18 cellular contexts compared by ENCODE assay signal in genomic region chr2:158025263-158025996, GRCh38.
DNase-seq lines count a peak whose midpoint lies in the region; ATAC-seq, FAIRE-seq and TF ChIP-seq lines count a peak whose summit lies in the region.
"Had no signal": no experiment of that assay in that cellular context is flagged by ENCODE, and none has a peak within 500 bp of the region (broad histone marks: within the 10 kb centered on the region; RNA-seq: fewer than 3 reads in every experiment).

No MANE protein-coding gene starts in this region.

- no peak overlapping the region for H2AK5ac ChIP-seq in mesenchymal stem cell (ENCODE audit: low read length, severe bottlenecking)

- H3K4me2 ChIP-seq in mesenchymal stem cell (ENCODE audit: low read length, poor library complexity, severe bottlenecking): no peak overlapping the region

- FAIRE-seq in bronchial epithelial cell (lab: Jason Lieb, UNC): peak; percentile 47
- FAIRE-seq: RCC 7860 had no signal

- H3K4me3 ChIP-seq in AG10803 (ENCODE audit: low read length): no peak overlapping the region
- H3K4me3 ChIP-seq in bronchial epithelial cell (ENCODE audit: low read depth, low read length): no peak overlapping the region
- H3K4me3 ChIP-seq in mesenchymal stem cell (ENCODE audit: insufficient read depth in 1 of 2, low read depth in 1 of 2, low read length in 2 of 2): no peak overlapping the region
- H3K4me3 ChIP-seq: heart right ventricle had no signal

- no peaks in the 10 kb centered on the region for H3K36me3 ChIP-seq in bronchial epithelial cell (ENCODE audit: control insufficient read depth, insufficient read depth, low read length)
- no peaks in the 10 kb centered on the region for H3K36me3 ChIP-seq in mesenchymal stem cell (ENCODE audit: control insufficient read depth in 1 of 2, insufficient read depth in 2 of 2, low read depth in 1 of 2, low read length in 2 of 2)
- H3K36me3 ChIP-seq: heart right ventricle, neutrophil had no signal

- no peak overlapping the region for H3K23ac ChIP-seq in mesenchymal stem cell (ENCODE audit: low read length in 2 of 2)

- no peak overlapping the region for H2BK120ac ChIP-seq in mesenchymal stem cell (ENCODE audit: low read depth, low read length)

- WGBS in mesenchymal stem cell: 63% methylated on average over 8 of the region's 11 CpGs

- H3K4me1 ChIP-seq in mesenchymal stem cell (ENCODE audit: control insufficient read depth, insufficient read depth, low read depth, low read length): peaks cover under 1% of the 10 kb centered on the region
- H3K4me1 ChIP-seq: heart right ventricle had no signal

- DNase-seq in AG10803 (ENCODE audit: low read depth): peak; percentile 86
- DNase-seq in HS-5 (ENCODE audit: low read depth): peak; percentile 57
- DNase-seq in bronchial epithelial cell (ENCODE audit: low read depth): no peak
- peak; percentile 66 for DNase-seq in mesenchymal stem cell
- no peak for DNase-seq in stimulated activated CD4-positive, alpha-beta T cell treated with anti-CD3 and anti-CD28 coated beads, Interleukin-4, amount 100 ng/mL, for 24 hours
- DNase-seq in activated CD4-positive, alpha-beta T cell treated with anti-CD3 and anti-CD28 coated beads for 4 hours: no peak
- no peak for DNase-seq in DMS114 treated with DMSO at 0.1 percent for 48 hours (lab: John Stamatoyannopoulos, UW; ENCODE audit: unreplicated experiment)
- DNase-seq: activated CD4-positive, alpha-beta memory T cell treated with anti-CD3 and anti-CD28 coated beads, Interleukin-2, amount 10 ng/mL, durations not matched to agents 7 days and 5 days; activated naive CD8-positive, alpha-beta T cell treated with anti-CD3 and anti-CD28 coated beads, Interleukin-2, amount 10 ng/mL, durations not matched to agents 7 days and 5 days; activated T-cell treated with anti-CD3 and anti-CD28 coated beads, Interleukin-2, amount 50 U/mL, for 48 hours; heart right ventricle; KG1; midbrain; NCI-H1092; NCI-H82 had no signal

- no peaks in the 10 kb centered on the region for H3K27me3 ChIP-seq in bronchial epithelial cell (ENCODE audit: control insufficient read depth, insufficient read depth, low read length)
- no peaks in the 10 kb centered on the region for H3K27me3 ChIP-seq in mesenchymal stem cell (ENCODE audit: control insufficient read depth in 1 of 2, insufficient read depth in 1 of 2, low read length in 2 of 2)
- H3K27me3 ChIP-seq: heart right ventricle, neutrophil had no signal

- H2AFZ ChIP-seq in mesenchymal stem cell (ENCODE audit: low read depth, low read length): no peak overlapping the region

- H4K91ac ChIP-seq in mesenchymal stem cell (ENCODE audit: low read length): no peak overlapping the region

- H3K18ac ChIP-seq in mesenchymal stem cell (ENCODE audit: low read depth in 1 of 2, low read length in 2 of 2): no peak overlapping the region

- H3K27ac ChIP-seq in mesenchymal stem cell (ENCODE audit: low read length, poor library complexity, severe bottlenecking): no peak overlapping the region
- H3K27ac ChIP-seq: heart right ventricle, neutrophil had no signal

- ATAC-seq in GM18519 (IDR thresholded peaks at IDR 0.05; ENCODE audit: low FRiP score, unreplicated experiment): no peak

- no peak overlapping the region for H2BK15ac ChIP-seq in mesenchymal stem cell (ENCODE audit: low read depth, poor library complexity, severe bottlenecking)

- H3K14ac ChIP-seq in mesenchymal stem cell (ENCODE audit: low read length in 2 of 2): peak overlapping the region in 1 of 2 experiments; percentile 27

- no peak overlapping the region for H4K8ac ChIP-seq in mesenchymal stem cell (ENCODE audit: low read length)

- no peaks in the 10 kb centered on the region for H3K9me3 ChIP-seq in mesenchymal stem cell (ENCODE audit: control insufficient read depth, low read length)
- H3K9me3 ChIP-seq: heart right ventricle, neutrophil had no signal

- no peak overlapping the region for H2BK12ac ChIP-seq in mesenchymal stem cell (ENCODE audit: low read length in 2 of 2)

- peak overlapping the region; percentile 51 for H3K9ac ChIP-seq in mesenchymal stem cell (ENCODE audit: low read length)

- H3K4ac ChIP-seq in mesenchymal stem cell (ENCODE audit: low read depth in 1 of 2, low read length in 2 of 2): no peak overlapping the region

- no peak for TF ChIP-seq CTCF in AG10803 (conservative IDR thresholded peaks at IDR 0.05; ENCODE audit: low read length)
- TF ChIP-seq CTCF in bronchial epithelial cell (IDR thresholded peaks at IDR 0.05; ENCODE audit: insufficient read depth, low read length, severe bottlenecking): no peak

- no peaks in the 10 kb centered on the region for H3K79me1 ChIP-seq in mesenchymal stem cell (replicated peaks; ENCODE audit: low read length, poor library complexity, severe bottlenecking)

- H2BK5ac ChIP-seq in mesenchymal stem cell (ENCODE audit: low read depth, low read length, poor library complexity, severe bottlenecking): no peak overlapping the region

Comparison
In these comparisons a context has a peak if more than half of its experiments do, and no peak if none do; other contexts are left out.
1. DNase-seq: peak in AG10803 (single experiment), HS-5 (single experiment) and mesenchymal stem cell (single experiment); none in bronchial epithelial cell (single experiment), stimulated activated CD4-positive, alpha-beta T cell treated with anti-CD3 and anti-CD28 coated beads, Interleukin-4, amount 100 ng/mL, for 24 hours (single experiment), activated CD4-positive, alpha-beta T cell treated with anti-CD3 and anti-CD28 coated beads for 4 hours (0 of 2) and DMS114 treated with DMSO at 0.1 percent for 48 hours (single experiment).